In genomic region chr2:178194600-178195389, GRCh38 we compare ENCODE assay signal across 8 cellular contexts. TPM values are rescaled to one million over a fixed set of nuclear protein-coding genes. Genes with fewer than 3 reads are reported as not detected.
DNase-seq lines count a peak whose midpoint lies in the region; ATAC-seq and TF ChIP-seq lines count a peak whose summit lies in the region.

No MANE protein-coding gene starts in this region.

- peak; percentile 4 for TF ChIP-seq CTCF in MCF 10A (IDR thresholded peaks at IDR 0.05; ENCODE audit: unreplicated experiment)

- no peaks in the 10 kb centered on the region for H3K9me3 Mint-ChIP-seq in MCF 10A (ENCODE audit: unreplicated experiment)

- peak overlapping the region; percentile 80 for H3K4me3 ChIP-seq in iPS-20b (ENCODE audit: low read length)

- DNase-seq in AG08396 (ENCODE audit: low spot score), result peak; percentile 71
- DNase-seq in RPMI8226, result peak; percentile 56
- DNase-seq in MCF 10A (ENCODE audit: unreplicated experiment), result peak; percentile 68
- DNase-seq in sciatic nerve (ENCODE audit: low spot score), result peak; percentile 66
- DNase-seq in G401 (ENCODE audit: low spot score), result no peak

- H3K9ac ChIP-seq in iPS-20b (ENCODE audit: low read depth, low read length), result peak overlapping the region; percentile 52; the same call in 1 of the 2 replicates

- peaks cover 21% of the 10 kb centered on the region for H3K4me1 Mint-ChIP-seq in MCF 10A (ENCODE audit: insufficient read depth, unreplicated experiment)

- no peaks in the 10 kb centered on the region for H3K27me3 Mint-ChIP-seq in MCF 10A (ENCODE audit: insufficient read depth, unreplicated experiment)

- H3K27ac Mint-ChIP-seq in MCF 10A (ENCODE audit: low read depth, unreplicated experiment), result no peak overlapping the region

- POLR2A ChIA-PET in MCF 10A (lab: Yijun Ruan, JAX), result interaction anchor here (0.6 to 3.9 kb wide), 41 partner anchors 9 to 285 kb away, joined by 3 to 77 read pairs (median 6); partner anchors contain the start of genes PJVK, PLEKHA3, PRKRA and RBM45

- ATAC-seq in GM18502 (IDR thresholded peaks at IDR 0.05; ENCODE audit: poor library complexity, unreplicated experiment) (peak; percentile 19), HG03378 (IDR thresholded peaks at IDR 0.05; ENCODE audit: unreplicated experiment) (peak; percentile 3), sciatic nerve (peak; percentile 30)

- intact Hi-C loops in MCF 10A (cut with micrococcal nuclease) (loop anchor here (1.0 to 10.0 kb wide), 6 partner anchors 38 to 220 kb away; no protein-coding TSS in a partner anchor), sciatic nerve (cut with DNase I) (no loop called here)

- H3K9me3 ChIP-seq in iPS-20b (ENCODE audit: insufficient read depth, low read depth, low read length), result no peaks in the 10 kb centered on the region

- H3K4me3 Mint-ChIP-seq in MCF 10A (ENCODE audit: unreplicated experiment), result peak overlapping the region; percentile 87

- in situ Hi-C loops in G401 (cut with HindIII; ENCODE audit: low sequenced_read_pairs), result no loop called here

- H3K27me3 ChIP-seq in iPS-20b (ENCODE audit: insufficient read depth, low read length), result peaks cover 71% of the 10 kb centered on the region

- BruUV-seq in MCF 10A (replicated peaks; lab: Mats Ljungman, UMichigan), result no TSS peak

- H3K36me3 Mint-ChIP-seq in MCF 10A (ENCODE audit: insufficient read depth, unreplicated experiment), result peaks cover 4% of the 10 kb centered on the region

- CTCF ChIA-PET in MCF 10A (lab: Yijun Ruan, JAX), result interaction anchor here (0.6 to 2.5 kb wide), 18 partner anchors 13 to 224 kb away, joined by 3 to 19 read pairs (median 3); partner anchors contain the start of gene RBM45

- H3K27ac ChIP-seq in iPS-20b (ENCODE audit: low read length), result no peak overlapping the region

- peaks cover 8% of the 10 kb centered on the region; the same call in 1 of the 2 replicates for H3K4me1 ChIP-seq in iPS-20b (ENCODE audit: insufficient read depth, low read length)

- H3K36me3 ChIP-seq in iPS-20b (ENCODE audit: insufficient read depth, low read depth, low read length), result no peaks in the 10 kb centered on the region

RNA-seq across cellular contexts. Expression of gene OSBPL6, which starts 0.5 kb away (rescaled TPM):
- total RNA-seq in MCF 10A (2022), result 26.2 and 43.1 TPM in 2 replicates
- 1.8 TPM for total RNA-seq in sciatic nerve
- 1.5 and 3.4 TPM in 2 replicates for total RNA-seq in G401 (2014; rRNA removed; shearing (Covaris generic))
